In genomic region chr7:95593343-95593742, GRCh38 we compare ENCODE assay signal across 21 cellular contexts. TPM values are rescaled to one million over a fixed set of nuclear protein-coding genes. Genes with fewer than 3 reads are reported as not detected.
DNase-seq lines count a peak whose midpoint lies in the region; ATAC-seq and TF ChIP-seq lines count a peak whose summit lies in the region.
"Had no signal": no experiment of that assay in that cellular context is flagged by ENCODE, and none has a peak within 500 bp of the region (broad histone marks: within the 10 kb centered on the region; RNA-seq: fewer than 3 reads in every experiment).

No MANE protein-coding gene starts in this region.

- H3K27me3 Mint-ChIP-seq in natural killer cell (ENCODE audit: low read depth in 2 of 2) = peaks cover 0 to 14% of the 10 kb centered on the region in 2 donors

- WGBS in right lobe of liver (ENCODE audit: insufficient coverage, low coverage, low lambda C conversion rate, missing lambda C conversion rate) = 59% methylated on average over 2 of the region's 2 CpGs

- H3K4me3 Mint-ChIP-seq in natural killer cell = no peak overlapping the region
- H3K4me3 Mint-ChIP-seq: activated CD8-positive, alpha-beta memory T cell treated with anti-CD3 and anti-CD28 coated beads, Interleukin-2, amount 10 ng/mL, durations not matched to agents 7 days and 5 days; activated naive CD8-positive, alpha-beta T cell treated with anti-CD3 and anti-CD28 coated beads, Interleukin-2, amount 10 ng/mL, durations not matched to agents 7 days and 5 days; activated T-helper 17 cell treated with anti-CD3 and anti-CD28 coated beads, Interleukin-2, amount 50 U/mL, for 72 hours; type B pancreatic cell had no signal

- H3K27ac ChIP-seq in right atrium auricular region (peak overlapping the region; percentile 95 to 100), right lobe of liver (peak overlapping the region in 1 of 3 donors; percentile 100), skeletal muscle tissue (ENCODE audit: low read depth, low read length) (no peak overlapping the region), vagina (peak overlapping the region; percentile 91)
- H3K27ac ChIP-seq: BLaER1 treated with 17β-estradiol and CSF1 and Interleukin-3, amounts not matched to agents 10 nM and 100 nM had no signal

- H3K36me3 Mint-ChIP-seq in natural killer cell = no peaks in the 10 kb centered on the region
- H3K36me3 Mint-ChIP-seq: activated CD8-positive, alpha-beta memory T cell treated with anti-CD3 and anti-CD28 coated beads, Interleukin-2, amount 10 ng/mL, durations not matched to agents 7 days and 5 days; activated naive CD8-positive, alpha-beta T cell treated with anti-CD3 and anti-CD28 coated beads, Interleukin-2, amount 10 ng/mL, durations not matched to agents 7 days and 5 days had no signal

- DNase-seq in right atrium auricular region (ENCODE audit: low spot score) (no peak), Right ventricle myocardium superior (no peak), right lobe of liver (no peak), vagina (ENCODE audit: extremely low spot score in 2 of 2) (no peak), natural killer cell (no peak)
- DNase-seq: activated CD8-positive, alpha-beta memory T cell treated with anti-CD3 and anti-CD28 coated beads, Interleukin-2, amount 10 ng/mL, durations not matched to agents 7 days and 5 days; activated naive CD8-positive, alpha-beta T cell treated with anti-CD3 and anti-CD28 coated beads, Interleukin-2, amount 10 ng/mL, durations not matched to agents 7 days and 5 days; effector memory CD4-positive, alpha-beta T cell; KG1; mesenchymal stem cell; MV-4-11; NCI-H2029 treated with DMSO at 0.1 percent for 48 hours; RPMI8226; stimulated activated CD4-positive, alpha-beta T cell treated with anti-CD3 and anti-CD28 coated beads, Interleukin-15, amount 100 ng/mL, for 24 hours had no signal

- H3K36me3 ChIP-seq in right atrium auricular region (peaks cover 79% of the 10 kb centered on the region), right lobe of liver (peaks cover 0 to 62% (median 29%) of the 10 kb centered on the region in 4 donors), skeletal muscle tissue (ENCODE audit: control insufficient read depth in 3 of 3, insufficient read depth in 3 of 3, low read length in 3 of 3) (peaks cover 29 to 62% (median 61%) of the 10 kb centered on the region in 3 donors), vagina (peaks cover 0 to 58% of the 10 kb centered on the region in 2 donors)
- H3K36me3 ChIP-seq: BLaER1 treated with 17β-estradiol and CSF1 and Interleukin-3, amounts not matched to agents 10 nM and 100 nM had no signal

- no peaks in the 10 kb centered on the region for H3K9me3 ChIP-seq in right atrium auricular region
- H3K9me3 ChIP-seq in right lobe of liver = no peaks in the 10 kb centered on the region
- no peaks in the 10 kb centered on the region for H3K9me3 ChIP-seq in skeletal muscle tissue (ENCODE audit: control insufficient read depth in 3 of 3, low read length in 3 of 3)
- no peaks in the 10 kb centered on the region for H3K9me3 ChIP-seq in vagina

- peak overlapping the region in 2 of 3 donors; percentile 54 to 88 for H3K9ac ChIP-seq in skeletal muscle tissue (ENCODE audit: low read depth in 1 of 3, low read length in 3 of 3)
- H3K9ac ChIP-seq: BLaER1 treated with 17β-estradiol and CSF1 and Interleukin-3, amounts not matched to agents 10 nM and 100 nM had no signal

- no peaks in the 10 kb centered on the region for H3K9me3 Mint-ChIP-seq in natural killer cell
- H3K9me3 Mint-ChIP-seq: activated naive CD8-positive, alpha-beta T cell treated with anti-CD3 and anti-CD28 coated beads, Interleukin-2, amount 10 ng/mL, durations not matched to agents 7 days and 5 days; activated T-helper 17 cell treated with anti-CD3 and anti-CD28 coated beads, Interleukin-2, amount 50 U/mL, for 72 hours; type B pancreatic cell had no signal

- H3K4me1 Mint-ChIP-seq in natural killer cell = peaks cover 10 to 14% of the 10 kb centered on the region in 2 donors
- H3K4me1 Mint-ChIP-seq: activated T-helper 17 cell treated with anti-CD3 and anti-CD28 coated beads, Interleukin-2, amount 50 U/mL, for 72 hours had no signal

- TF ChIP-seq POLR2A in right lobe of liver (IDR thresholded peaks at IDR 0.05) (peak; percentile 8), vagina (IDR thresholded peaks at IDR 0.05) (no peak)

- H3K4me1 ChIP-seq in right atrium auricular region = peaks cover 0 to 65% of the 10 kb centered on the region in 2 donors
- H3K4me1 ChIP-seq in right lobe of liver = peaks cover 0 to 54% (median 18%) of the 10 kb centered on the region in 4 donors
- peaks cover 22 to 37% (median 37%) of the 10 kb centered on the region in 3 donors for H3K4me1 ChIP-seq in skeletal muscle tissue (ENCODE audit: control insufficient read depth in 3 of 3, insufficient read depth in 3 of 3, low read length in 3 of 3)
- peaks cover 41% of the 10 kb centered on the region for H3K4me1 ChIP-seq in vagina

- H3K4me3 ChIP-seq in right atrium auricular region (peak overlapping the region; percentile 79 to 97), right lobe of liver (peak overlapping the region in 2 of 3 donors; percentile 84 to 91), skeletal muscle tissue (ENCODE audit: low read length in 3 of 3) (peak overlapping the region; percentile 4 to 94 (median 42)), vagina (peak overlapping the region; percentile 75 to 96)
- H3K4me3 ChIP-seq: BLaER1 treated with 17β-estradiol and CSF1 and Interleukin-3, amounts not matched to agents 10 nM and 100 nM had no signal

- ATAC-seq in Right ventricle myocardium superior (ENCODE audit: poor library complexity) (no peak), right lobe of liver (no peak), GM18873 (IDR thresholded peaks at IDR 0.05; ENCODE audit: low FRiP score, unreplicated experiment) (no peak), natural killer cell (no peak), HG03025 (IDR thresholded peaks at IDR 0.05; ENCODE audit: low FRiP score, unreplicated experiment) (no peak)
- ATAC-seq: activated CD8-positive, alpha-beta memory T cell treated with anti-CD3 and anti-CD28 coated beads, Interleukin-2, amount 10 ng/mL, durations not matched to agents 7 days and 5 days; activated T-helper 17 cell treated with anti-CD3 and anti-CD28 coated beads, Interleukin-2, amount 50 U/mL, for 72 hours had no signal

- H3K27me3 ChIP-seq in right atrium auricular region = no peaks in the 10 kb centered on the region
- no peaks in the 10 kb centered on the region for H3K27me3 ChIP-seq in right lobe of liver
- no peaks in the 10 kb centered on the region for H3K27me3 ChIP-seq in skeletal muscle tissue (ENCODE audit: control insufficient read depth in 3 of 3, insufficient read depth in 3 of 3, low read length in 3 of 3)
- no peaks in the 10 kb centered on the region for H3K27me3 ChIP-seq in vagina

- intact Hi-C loops in Right ventricle myocardium superior (cut with DNase I) = no loop called here
- intact Hi-C loops in right lobe of liver (cut with DNase I) = no loop called here
- intact Hi-C loops in vagina (cut with DNase I) = no loop called here
- intact Hi-C loops in natural killer cell (cut with micrococcal nuclease) = no loop called here

- TF ChIP-seq CTCF in right atrium auricular region (IDR thresholded peaks at IDR 0.05) = no peak
- TF ChIP-seq CTCF in right lobe of liver (IDR thresholded peaks at IDR 0.05) = no peak
- TF ChIP-seq CTCF in vagina (IDR thresholded peaks at IDR 0.05) = no peak
- no peak for TF ChIP-seq CTCF in natural killer cell (IDR thresholded peaks at IDR 0.05)

- H3K27ac Mint-ChIP-seq in natural killer cell = no peak overlapping the region
- H3K27ac Mint-ChIP-seq: activated CD8-positive, alpha-beta memory T cell treated with anti-CD3 and anti-CD28 coated beads, Interleukin-2, amount 10 ng/mL, durations not matched to agents 7 days and 5 days; activated naive CD8-positive, alpha-beta T cell treated with anti-CD3 and anti-CD28 coated beads, Interleukin-2, amount 10 ng/mL, durations not matched to agents 7 days and 5 days; activated T-helper 17 cell treated with anti-CD3 and anti-CD28 coated beads, Interleukin-2, amount 50 U/mL, for 72 hours; type B pancreatic cell had no signal

RNA-seq across cellular contexts. Expression of gene PDK4, which starts 3.0 kb away (rescaled TPM):
- total RNA-seq in right atrium auricular region (100 to 1,000 TPM; 337 to 712 TPM), Right ventricle myocardium superior (374 TPM), right lobe of liver (100 to 1,000 TPM in 1 of 6 experiments, 10 to 100 TPM in 4, 1 to 10 TPM in 1; 7.9 to 109 (median 79.0) TPM), skeletal muscle tissue (13.0 TPM), vagina (399 TPM), natural killer cell (1 to 10 TPM in 2 of 3 donors, under 1 TPM in 1; 0.78 to 3.8 (median 2.3) TPM)
- total RNA-seq: A673; activated CD8-positive, alpha-beta memory T cell treated with anti-CD3 and anti-CD28 coated beads, Interleukin-2, amount 10 ng/mL, durations not matched to agents 7 days and 5 days; activated T-helper 17 cell treated with anti-CD3 and anti-CD28 coated beads, Interleukin-2, amount 50 U/mL, for 72 hours had no signal
